Comparison of ENCODE assay signal across 12 cellular contexts in genomic region chr15:87609474-87609873, GRCh38.
DNase-seq lines count a peak whose midpoint lies in the region; ATAC-seq, FAIRE-seq and TF ChIP-seq lines count a peak whose summit lies in the region.
"Had no signal": no experiment of that assay in that cellular context is flagged by ENCODE, and none has a peak within 500 bp of the region (broad histone marks: within the 10 kb centered on the region; RNA-seq: fewer than 3 reads in every experiment).

No MANE protein-coding gene starts in this region.

- no peaks in the 10 kb centered on the region for H3K9me3 Mint-ChIP-seq in MCF 10A (ENCODE audit: unreplicated experiment)
- H3K9me3 Mint-ChIP-seq in activated naive CD8-positive, alpha-beta T cell treated with anti-CD3 and anti-CD28 coated beads for 36 hours = no peaks in the 10 kb centered on the region

- DNase-seq in MCF 10A (ENCODE audit: unreplicated experiment) (peak; percentile 75), breast epithelium (ENCODE audit: low spot score in 2 of 2) (no peak), astrocyte of the cerebellum (ENCODE audit: low read depth) (peak; percentile 90), right cardiac atrium (no peak), urothelium cell line (ENCODE audit: low spot score) (peak; percentile 80), HPDE6-E6E7 (ENCODE audit: extremely low spot score) (no peak)
- no peak for DNase-seq in activated naive CD8-positive, alpha-beta T cell treated with anti-CD3 and anti-CD28 coated beads for 36 hours
- no peak for DNase-seq in stimulated activated CD4-positive, alpha-beta T cell treated with anti-CD3 and anti-CD28 coated beads, Interleukin-2, amount 100 ng/mL, for 48 hours
- DNase-seq: 8988T, left colon, NCI-H748 treated with DMSO at 0.1 percent for 48 hours, sigmoid colon had no signal

- H3K4me3 ChIP-seq in breast epithelium (no peak overlapping the region), astrocyte of the cerebellum (ENCODE audit: low read depth, low read length) (no peak overlapping the region), right cardiac atrium (ENCODE audit: low read length) (no peak overlapping the region)
- H3K4me3 ChIP-seq: sigmoid colon had no signal

- no peaks in the 10 kb centered on the region for H3K36me3 Mint-ChIP-seq in MCF 10A (ENCODE audit: insufficient read depth, unreplicated experiment)
- H3K36me3 Mint-ChIP-seq in activated naive CD8-positive, alpha-beta T cell treated with anti-CD3 and anti-CD28 coated beads for 36 hours = no peaks in the 10 kb centered on the region

- WGBS in right cardiac atrium = 35% methylated on average over 1 of the region's 1 CpG

- H3K4me1 ChIP-seq in breast epithelium (no peaks in the 10 kb centered on the region), right cardiac atrium (ENCODE audit: control insufficient read depth, insufficient read depth, low read length) (peaks cover 4% of the 10 kb centered on the region)

- BruUV-seq in MCF 10A (replicated peaks; lab: Mats Ljungman, UMichigan) = no TSS peak

- H3K4me1 Mint-ChIP-seq in MCF 10A (ENCODE audit: insufficient read depth, unreplicated experiment) = peaks cover 14% of the 10 kb centered on the region
- no peaks in the 10 kb centered on the region for H3K4me1 Mint-ChIP-seq in activated naive CD8-positive, alpha-beta T cell treated with anti-CD3 and anti-CD28 coated beads for 36 hours

- peak overlapping the region; percentile 1 for H3K4me3 Mint-ChIP-seq in MCF 10A (ENCODE audit: unreplicated experiment)
- no peak overlapping the region for H3K4me3 Mint-ChIP-seq in activated naive CD8-positive, alpha-beta T cell treated with anti-CD3 and anti-CD28 coated beads for 36 hours

- FAIRE-seq in urothelium cell line (lab: Jason Lieb, UNC) = no peak

- no peaks in the 10 kb centered on the region for H3K27me3 ChIP-seq in breast epithelium
- H3K27me3 ChIP-seq in right cardiac atrium (ENCODE audit: control insufficient read depth, insufficient read depth) = no peaks in the 10 kb centered on the region
- H3K27me3 ChIP-seq: sigmoid colon had no signal

- H3K27me3 Mint-ChIP-seq in MCF 10A (ENCODE audit: insufficient read depth, unreplicated experiment) = no peaks in the 10 kb centered on the region
- H3K27me3 Mint-ChIP-seq in activated naive CD8-positive, alpha-beta T cell treated with anti-CD3 and anti-CD28 coated beads for 36 hours = no peaks in the 10 kb centered on the region

- intact Hi-C loops in MCF 10A (cut with micrococcal nuclease) = loop anchor here (10.0 kb wide), 1 partner anchor 635 kb away; no protein-coding TSS in a partner anchor
- intact Hi-C loops in breast epithelium (cut with DNase I; ENCODE audit: low total_unique reads) = no loop called here
- intact Hi-C loops in right cardiac atrium (cut with DNase I) = no loop called here

- peak; percentile 71 to 83 for ATAC-seq in right cardiac atrium
- ATAC-seq: left colon had no signal

- in situ Hi-C loops in astrocyte of the cerebellum (cut with HindIII; ENCODE audit: low sequenced_read_pairs) = no loop called here

- TF ChIP-seq POLR2A in breast epithelium (IDR thresholded peaks at IDR 0.05) = no peak

- H3K9me3 ChIP-seq in breast epithelium (no peaks in the 10 kb centered on the region), right cardiac atrium (ENCODE audit: control insufficient read depth, low read length) (no peaks in the 10 kb centered on the region)
- H3K9me3 ChIP-seq: sigmoid colon had no signal

- H3K27ac ChIP-seq in breast epithelium = no peak overlapping the region
- no peak overlapping the region for H3K27ac ChIP-seq in right cardiac atrium (ENCODE audit: low read length)
- H3K27ac ChIP-seq: sigmoid colon had no signal

- H3K27ac Mint-ChIP-seq in MCF 10A (ENCODE audit: low read depth, unreplicated experiment) = peak overlapping the region; percentile 57
- H3K27ac Mint-ChIP-seq in activated naive CD8-positive, alpha-beta T cell treated with anti-CD3 and anti-CD28 coated beads for 36 hours = no peak overlapping the region

- H3K36me3 ChIP-seq in breast epithelium = no peaks in the 10 kb centered on the region
- H3K36me3 ChIP-seq: sigmoid colon had no signal

- CTCF ChIA-PET in MCF 10A (lab: Yijun Ruan, JAX) = interaction anchor here (0.9 to 1.1 kb wide), 2 partner anchors 9 to 52 kb away, joined by 3 to 4 read pairs; no protein-coding TSS in a partner anchor

- no peak for TF ChIP-seq CTCF in MCF 10A (IDR thresholded peaks at IDR 0.05; ENCODE audit: unreplicated experiment)
- no peak for TF ChIP-seq CTCF in breast epithelium (IDR thresholded peaks at IDR 0.05)
- TF ChIP-seq CTCF in astrocyte of the cerebellum (IDR thresholded peaks at IDR 0.05; ENCODE audit: low read depth, low read length, missing control alignments) = no peak

- POLR2A ChIA-PET in MCF 10A (lab: Yijun Ruan, JAX) = no interaction called here

Comparison
In these comparisons a context has a peak if more than half of its experiments do, and no peak if none do; other contexts are left out.
1. DNase-seq: peak in MCF 10A (single experiment), astrocyte of the cerebellum (single experiment) and urothelium cell line (single experiment); none in breast epithelium (0 of 2), right cardiac atrium (0 of 3), activated naive CD8-positive, alpha-beta T cell treated with anti-CD3 and anti-CD28 coated beads for 36 hours (single experiment), HPDE6-E6E7 (single experiment) and stimulated activated CD4-positive, alpha-beta T cell treated with anti-CD3 and anti-CD28 coated beads, Interleukin-2, amount 100 ng/mL, for 48 hours (0 of 2).